In genomic region chr6:75893058-75893775, GRCh38 we compare ENCODE assay signal across 8 cellular contexts.
DNase-seq lines count a peak whose midpoint lies in the region; ATAC-seq, FAIRE-seq and TF ChIP-seq lines count a peak whose summit lies in the region.

No MANE protein-coding gene starts in this region.

- H3K4me2 ChIP-seq in Loucy (ENCODE audit: low read depth, low read length, poor library complexity, severe bottlenecking), result peak overlapping the region; percentile 42

- no peaks in the 10 kb centered on the region for H3K4me1 ChIP-seq in Loucy (ENCODE audit: insufficient read depth, low read length, poor library complexity, severe bottlenecking)

- H3K4me1 Mint-ChIP-seq in neural crest cell, result peaks cover 4% of the 10 kb centered on the region

- H3K4me3 Mint-ChIP-seq in neural crest cell, result no peak overlapping the region

- DNase-seq in NCI-H1436 (lab: John Stamatoyannopoulos, UW), result peak; percentile 35
- DNase-seq in NCI-H1436 treated with DMSO at 0.1 percent for 48 hours (lab: John Stamatoyannopoulos, UW), result no peak
- no peak for DNase-seq in H54 (ENCODE audit: insufficient read length, low spot score)
- DNase-seq in RPMI7951 (ENCODE audit: low read depth), result peak; percentile 69
- DNase-seq in erythroblast (lab: John Stamatoyannopoulos, UW), result peak; percentile 66 to 75
- DNase-seq in neural crest cell (ENCODE audit: low read depth, low spot score), result no peak

- H3K4me3 ChIP-seq in Loucy (ENCODE audit: low read length, poor library complexity, severe bottlenecking), result no peak overlapping the region

- peak overlapping the region; percentile 27; the same call in 1 of the 2 replicates for H2AFZ ChIP-seq in Loucy (ENCODE audit: low read length)

- no peak overlapping the region for H3K27ac Mint-ChIP-seq in neural crest cell (ENCODE audit: unreplicated experiment)

- H3K9me2 ChIP-seq in Loucy (replicated peaks; ENCODE audit: low read depth, low read length), result no peaks in the 10 kb centered on the region

- no peaks in the 10 kb centered on the region for H3K9me3 ChIP-seq in Loucy (ENCODE audit: insufficient read depth, low read depth, low read length)

- H3K27me3 Mint-ChIP-seq in neural crest cell (ENCODE audit: low read depth), result no peaks in the 10 kb centered on the region

- TF ChIP-seq POLR2A in H54 (IDR thresholded peaks at IDR 0.05; ENCODE audit: low read depth, low read length) (no peak), erythroblast (IDR thresholded peaks at IDR 0.05; ENCODE audit: low read length) (no peak)

- FAIRE-seq in H54 (lab: Jason Lieb, UNC), result peak; percentile 89

- no peaks in the 10 kb centered on the region for H3K9me3 Mint-ChIP-seq in neural crest cell

- no peaks in the 10 kb centered on the region for H3K79me2 ChIP-seq in Loucy (ENCODE audit: insufficient read depth, low read length)

- peak; percentile 85 for TF ChIP-seq CTCF in Loucy (conservative IDR thresholded peaks at IDR 0.05; ENCODE audit: low read length)
- TF ChIP-seq CTCF in neural crest cell (conservative IDR thresholded peaks at IDR 0.05), result peak; percentile 84

- no peaks in the 10 kb centered on the region for H3F3A ChIP-seq in Loucy (ENCODE audit: low read depth)

- H3K36me3 ChIP-seq in Loucy (ENCODE audit: insufficient read depth, low read length), result no peaks in the 10 kb centered on the region

- H3K27me3 ChIP-seq in Loucy (ENCODE audit: insufficient read depth, low read length, poor library complexity, severe bottlenecking), result no peaks in the 10 kb centered on the region

- no peaks in the 10 kb centered on the region for H4K20me1 ChIP-seq in Loucy (ENCODE audit: insufficient read depth, low read length, poor library complexity, severe bottlenecking)

- peaks cover 3% of the 10 kb centered on the region for H3K36me3 Mint-ChIP-seq in neural crest cell (ENCODE audit: low read depth)

- no peak for ATAC-seq in GM18520 (IDR thresholded peaks at IDR 0.05; ENCODE audit: unreplicated experiment)

- no peak overlapping the region for H3K9ac ChIP-seq in Loucy (ENCODE audit: low read depth, low read length, poor library complexity, severe bottlenecking)

Comparison
In these comparisons a context has a peak if more than half of its experiments do, and no peak if none do; other contexts are left out.
1. DNase-seq: peak in NCI-H1436 (single experiment), RPMI7951 (single experiment) and erythroblast (2 of 2); none in NCI-H1436 treated with DMSO at 0.1 percent for 48 hours (single experiment), H54 (single experiment) and neural crest cell (single experiment).